Comparison of ENCODE assay signal across 1 cellular context in genomic region chr14:94545131-94545841, GRCh38.
TF ChIP-seq lines count a peak whose summit lies in the region.

No MANE protein-coding gene starts in this region.

TF ChIP-seq in K562, 482 proteins besides CTCF, POLR2A, EP300 and RAD21:
- no peak for TF ChIP-seq FOXJ2 (tag; IDR thresholded peaks at IDR 0.05)
- TF ChIP-seq RFX1 (IDR thresholded peaks at IDR 0.05): peak; percentile 76
TF ChIP-seq in K562: peak in this region for 1.
